In the genomic region with DNA sequence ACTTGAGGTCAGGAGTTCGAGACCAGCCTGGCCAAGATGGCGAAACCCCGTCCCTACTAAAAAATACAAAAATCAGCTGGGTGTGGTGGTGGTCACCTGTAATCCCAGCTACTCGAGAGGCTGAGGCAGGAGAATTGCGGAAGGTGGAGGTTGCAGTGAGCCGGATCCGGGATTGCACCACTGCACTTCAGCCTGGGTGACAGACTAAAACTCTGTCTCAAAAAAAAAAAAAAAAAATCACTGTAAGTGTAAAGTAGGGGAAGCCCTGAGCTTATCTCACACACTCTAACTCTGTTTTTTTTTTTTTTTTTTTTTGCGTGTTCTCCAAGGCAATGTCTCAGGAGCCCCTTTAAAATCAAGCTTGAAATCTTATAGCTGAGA, we compare ENCODE assay signal across 8 cellular contexts. TPM values are rescaled to one million over a fixed set of nuclear protein-coding genes. Genes with fewer than 3 reads are reported as not detected.
DNase-seq lines count a peak whose midpoint lies in the region; ATAC-seq and TF ChIP-seq lines count a peak whose summit lies in the region.

No MANE protein-coding gene starts in this region.

- WGBS in esophagus squamous epithelium, 2 donors: 19 to 40% methylated on average over 5 to 8 of the region's 8 CpGs
- 25 to 28% (median 27%) methylated on average over 8 of the region's 8 CpGs for WGBS in ovary, 3 donors

- H3K4me1 ChIP-seq in DND-41 (ENCODE audit: insufficient read depth, low read length) (peaks cover 39% of the 10 kb centered on the region), SJSA1 (replicated peaks) (peaks cover 68% of the 10 kb centered on the region), esophagus squamous epithelium (peaks cover 8 to 68% (median 10%) of the 10 kb centered on the region in 3 donors), ovary (ENCODE audit: insufficient read depth) (peaks cover 3% of the 10 kb centered on the region)

- H3K4me2 ChIP-seq in DND-41 (ENCODE audit: insufficient read depth, low read length): peak overlapping the region; percentile 67

- TF ChIP-seq CTCF in DND-41 (IDR thresholded peaks at IDR 0.05; ENCODE audit: borderline replicate concordance, extremely low read depth, low read length, poor library complexity, severe bottlenecking) (no peak), esophagus squamous epithelium (IDR thresholded peaks at IDR 0.05) (no peak), ovary (IDR thresholded peaks at IDR 0.05) (no peak)

- H3K9ac ChIP-seq in DND-41 (ENCODE audit: low read depth, low read length): peak overlapping the region; percentile 51

- peaks cover 9% of the 10 kb centered on the region for H3K79me2 ChIP-seq in DND-41 (ENCODE audit: insufficient read depth, low read length)

- TF ChIP-seq POLR2A in esophagus squamous epithelium (IDR thresholded peaks at IDR 0.05) (no peak), ovary (IDR thresholded peaks at IDR 0.05) (no peak)

- DNase-seq in DND-41 (no peak), SJSA1 (ENCODE audit: low read depth in 1 of 2, low spot score in 2 of 2) (no peak), esophagus squamous epithelium (lab: John Stamatoyannopoulos, UW) (no peak), ovary (peak in 1 of 5 donors; percentile 41), H4 (ENCODE audit: low spot score) (no peak), NCI-H2107 treated with DMSO at 0.1 percent for 48 hours (lab: John Stamatoyannopoulos, UW; ENCODE audit: unreplicated experiment) (no peak)
- no peak for DNase-seq in stimulated activated CD8-positive, alpha-beta memory T cell treated with anti-CD3 and anti-CD28 coated beads, Interleukin-4, amount 100 ng/mL, for 48 hours

- peak overlapping the region; percentile 25 to 63; a peak in 3 of 4 replicates for H3K4me3 ChIP-seq in DND-41 (ENCODE audit: low read depth in 1 of 2, low read length in 2 of 2)
- H3K4me3 ChIP-seq in SJSA1: peak overlapping the region; percentile 58
- peak overlapping the region; percentile 32 to 67 (median 56) for H3K4me3 ChIP-seq in esophagus squamous epithelium
- H3K4me3 ChIP-seq in ovary: peak overlapping the region; percentile 50

- H2AFZ ChIP-seq in DND-41 (ENCODE audit: low read depth, low read length): peak overlapping the region; percentile 94

- H3K27ac ChIP-seq in DND-41 (ENCODE audit: low read length): peak overlapping the region; percentile 67
- H3K27ac ChIP-seq in SJSA1: peak overlapping the region; percentile 51
- H3K27ac ChIP-seq in esophagus squamous epithelium: peak overlapping the region; percentile 78 to 91 (median 90)
- peak overlapping the region; percentile 54 to 84 for H3K27ac ChIP-seq in ovary

- no peaks in the 10 kb centered on the region for H3K9me3 ChIP-seq in DND-41 (ENCODE audit: insufficient read depth, low read length, severe bottlenecking)
- H3K9me3 ChIP-seq in SJSA1 (replicated peaks): no peaks in the 10 kb centered on the region
- no peaks in the 10 kb centered on the region for H3K9me3 ChIP-seq in esophagus squamous epithelium
- no peaks in the 10 kb centered on the region for H3K9me3 ChIP-seq in ovary

- H3K27me3 ChIP-seq in DND-41 (ENCODE audit: insufficient read depth, low read length, poor library complexity) (no peaks in the 10 kb centered on the region), SJSA1 (replicated peaks) (no peaks in the 10 kb centered on the region), esophagus squamous epithelium (no peaks in the 10 kb centered on the region), ovary (no peaks in the 10 kb centered on the region)

- intact Hi-C loops in esophagus squamous epithelium (cut with DNase I) (no loop called here), ovary (cut with DNase I) (loop anchor here in 1 of 4 donors (5.0 kb wide), 1 partner anchor 111 kb away; the partner anchor contains the start of gene BAZ2A)

- ATAC-seq in DND-41 (ENCODE audit: insufficient read depth, low read depth): no peak
- ATAC-seq in HG03521 (IDR thresholded peaks at IDR 0.05; ENCODE audit: unreplicated experiment): no peak

- no peak for TF ChIP-seq EP300 in ovary (IDR thresholded peaks at IDR 0.05)

- H4K20me1 ChIP-seq in DND-41 (ENCODE audit: insufficient read depth, low read length): no peaks in the 10 kb centered on the region

- no peaks in the 10 kb centered on the region for H3K36me3 ChIP-seq in DND-41 (ENCODE audit: insufficient read depth, low read length)
- peaks cover 7% of the 10 kb centered on the region for H3K36me3 ChIP-seq in SJSA1
- H3K36me3 ChIP-seq in esophagus squamous epithelium: no peaks in the 10 kb centered on the region
- H3K36me3 ChIP-seq in ovary: no peaks in the 10 kb centered on the region

RNA-seq across cellular contexts. Expression of gene RBMS2, which starts 0.4 kb away (rescaled TPM):
- 17.0 and 31.0 TPM in 2 replicates for total RNA-seq in SJSA1 (2014; rRNA removed; shearing (Covaris generic))
- 10 to 100 TPM in 1 of 4 donors, 1 to 10 TPM in 3; 4.0 to 16.8 (median 6.8) TPM for total RNA-seq in esophagus squamous epithelium
- total RNA-seq in ovary: 10 to 100 TPM; 15.0 to 44.4 (median 36.6) TPM
- 10 to 100 TPM; 14.4 to 56.9 TPM for polyA plus RNA-seq in ovary
- 6.8 and 11.6 TPM in 2 replicates for total RNA-seq in H4 (2014; rRNA removed; shearing (Covaris generic))

RNA-seq across cellular contexts. Expression of gene GLS2, which starts 33.2 kb away (rescaled TPM):
- total RNA-seq in SJSA1 (2014; rRNA removed; shearing (Covaris generic)): not detected in 2 replicates
- total RNA-seq in esophagus squamous epithelium (10 to 100 TPM in 1 of 4 donors, 1 to 10 TPM in 3; 4.9 to 10.5 (median 7.8) TPM), ovary (1 to 10 TPM; 1.2 to 4.4 (median 2.6) TPM)
- under 1 TPM; 0.87 to 0.92 TPM for polyA plus RNA-seq in ovary
- not detected in 2 replicates for total RNA-seq in H4 (2014; rRNA removed; shearing (Covaris generic))

RNA-seq across cellular contexts. Expression of gene SPRYD4, which starts 52.8 kb away (rescaled TPM):
- total RNA-seq in SJSA1 (2014; rRNA removed; shearing (Covaris generic)): 0.69 and 1.4 TPM in 2 replicates
- total RNA-seq in esophagus squamous epithelium (1 to 10 TPM; 2.3 to 3.6 (median 2.9) TPM), ovary (1 to 10 TPM; 1.4 to 4.1 (median 3.2) TPM)
- polyA plus RNA-seq in ovary: 1 to 10 TPM; 2.0 to 2.7 TPM
- 1.6 and 1.8 TPM in 2 replicates for total RNA-seq in H4 (2014; rRNA removed; shearing (Covaris generic))
